In the genomic region with DNA sequence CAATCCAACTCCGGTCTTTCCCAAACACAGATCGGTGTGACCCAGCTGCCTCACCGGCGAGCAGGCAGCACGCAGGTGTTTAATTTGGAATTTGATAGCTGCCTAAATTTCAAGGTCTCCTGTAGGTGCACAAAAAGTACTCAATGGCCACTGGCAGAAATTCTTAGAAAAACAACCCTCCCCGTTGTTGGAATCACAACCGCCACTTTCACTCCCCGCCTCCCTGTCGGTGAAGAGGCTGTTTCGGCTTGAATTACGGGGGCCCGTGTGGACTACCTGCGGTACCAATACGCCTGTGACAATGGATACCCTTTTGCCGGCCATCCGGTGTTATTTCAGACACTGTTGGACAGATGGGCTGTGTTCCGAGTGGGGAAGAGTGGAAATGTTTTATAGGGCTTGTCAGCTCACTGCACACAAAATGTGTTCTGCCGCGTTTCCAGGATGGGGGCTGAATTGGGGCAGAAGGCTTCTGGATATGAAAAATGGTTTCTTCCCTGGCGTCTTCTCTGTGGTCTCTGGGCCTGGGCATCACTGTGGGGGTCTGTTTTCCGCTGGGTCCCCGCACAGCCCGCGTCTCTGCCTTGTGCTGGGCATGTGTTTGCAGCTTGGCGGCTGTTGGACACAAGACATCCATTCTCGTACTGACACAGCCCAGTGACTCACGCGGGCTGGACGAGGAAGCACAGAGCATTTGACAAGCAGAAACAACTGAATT, we compare ENCODE assay signal across 8 cellular contexts. TPM values are rescaled to one million over a fixed set of nuclear protein-coding genes. Genes with fewer than 3 reads are reported as not detected.
A peak's percentile ranks its signal among the peaks of the same experiment; 100 is the strongest.
DNase-seq lines count a peak whose midpoint lies in the region; ATAC-seq and TF ChIP-seq lines count a peak whose summit lies in the region.

No MANE protein-coding gene starts in this region.

- 31% methylated on average over 29 of the region's 29 CpGs for WGBS in prostate gland

- H3K4me3 ChIP-seq in prostate gland: peak overlapping the region in 1 of 2 donors; percentile 8

- intact Hi-C loops in prostate gland (cut with DNase I): no loop called here

- no peak for ATAC-seq in activated T-cell treated with anti-CD3 and anti-CD28 coated beads, Interleukin-2, amount 50 U/mL, for 72 hours (replicated peaks in 1 of 2)
- ATAC-seq in GM19455 (IDR thresholded peaks at IDR 0.05; ENCODE audit: unreplicated experiment): no peak

- H3K27me3 ChIP-seq in prostate gland (replicated peaks; ENCODE audit: insufficient read depth): no peaks in the 10 kb centered on the region

- DNase-seq in DMS79 (lab: John Stamatoyannopoulos, UW): peak; percentile 75
- DNase-seq in NCI-H2107 treated with DMSO at 0.1 percent for 48 hours (lab: John Stamatoyannopoulos, UW; ENCODE audit: unreplicated experiment): peak; percentile 97
- DNase-seq in cerebellum (ENCODE audit: low spot score): peak; percentile 75
- peak; percentile 20 for DNase-seq in prostate gland (ENCODE audit: low spot score)
- DNase-seq in activated T-cell treated with anti-CD3 and anti-CD28 coated beads, Interleukin-2, amount 50 U/mL, for 72 hours: no peak
- DNase-seq in activated CD4-positive, alpha-beta T cell treated with anti-CD3 and anti-CD28 coated beads for 48 hours: no peak
- no peak for DNase-seq in ecto neural progenitor cell (ENCODE audit: low spot score)

- no peaks in the 10 kb centered on the region for H3K36me3 ChIP-seq in prostate gland

- peaks cover 0 to 2% of the 10 kb centered on the region in 2 donors for H3K9me3 Mint-ChIP-seq in activated T-cell treated with anti-CD3 and anti-CD28 coated beads, Interleukin-2, amount 50 U/mL, for 72 hours

- H3K27me3 Mint-ChIP-seq in activated T-cell treated with anti-CD3 and anti-CD28 coated beads, Interleukin-2, amount 50 U/mL, for 72 hours (ENCODE audit: low read depth): peaks cover 11% of the 10 kb centered on the region

- TF ChIP-seq CTCF in prostate gland (IDR thresholded peaks at IDR 0.05): no peak

- peaks cover 0 to 2% of the 10 kb centered on the region in 2 donors for H3K36me3 Mint-ChIP-seq in activated T-cell treated with anti-CD3 and anti-CD28 coated beads, Interleukin-2, amount 50 U/mL, for 72 hours (ENCODE audit: insufficient read depth in 2 of 2)

- H3K27ac Mint-ChIP-seq in activated T-cell treated with anti-CD3 and anti-CD28 coated beads, Interleukin-2, amount 50 U/mL, for 72 hours: no peak overlapping the region

- no peak for TF ChIP-seq POLR2A in prostate gland (IDR thresholded peaks at IDR 0.05)

- H3K4me1 ChIP-seq in prostate gland (replicated peaks): no peaks in the 10 kb centered on the region

- no peaks in the 10 kb centered on the region for H3K9me3 ChIP-seq in prostate gland

- no peak overlapping the region for H3K4me3 Mint-ChIP-seq in activated T-cell treated with anti-CD3 and anti-CD28 coated beads, Interleukin-2, amount 50 U/mL, for 72 hours

- no peaks in the 10 kb centered on the region for H3K4me1 Mint-ChIP-seq in activated T-cell treated with anti-CD3 and anti-CD28 coated beads, Interleukin-2, amount 50 U/mL, for 72 hours (ENCODE audit: low read depth)

- H3K27ac ChIP-seq in prostate gland: no peak overlapping the region

RNA-seq across cellular contexts. Expression of a gene that starts 45.4 kb away (rescaled TPM):
- total RNA-seq in cerebellum: 33.5 TPM
- total RNA-seq in prostate gland: under 1 TPM; 0.09 to 0.45 TPM
- not detected for total RNA-seq in activated T-cell treated with anti-CD3 and anti-CD28 coated beads, Interleukin-2, amount 50 U/mL, for 72 hours

RNA-seq across cellular contexts. Expression of a gene that starts 55.4 kb away (rescaled TPM):
- total RNA-seq in cerebellum (79.8 TPM), prostate gland (under 1 TPM; 0.05 to 0.51 TPM)
- under 1 TPM in 1 of 2 donors, not detected in 1; 0.25 TPM for total RNA-seq in activated T-cell treated with anti-CD3 and anti-CD28 coated beads, Interleukin-2, amount 50 U/mL, for 72 hours

Comparison
In these comparisons a context has a peak if more than half of its experiments do, and no peak if none do; other contexts are left out.
1. DNase-seq: peak in DMS79 (single experiment), NCI-H2107 treated with DMSO at 0.1 percent for 48 hours (single experiment), cerebellum (single experiment) and prostate gland (single experiment); none in activated T-cell treated with anti-CD3 and anti-CD28 coated beads, Interleukin-2, amount 50 U/mL, for 72 hours (0 of 2), activated CD4-positive, alpha-beta T cell treated with anti-CD3 and anti-CD28 coated beads for 48 hours (single experiment) and ecto neural progenitor cell (single experiment).
2. RNA of a gene that starts 45.4 kb away (total RNA-seq): 33.5 TPM in cerebellum (single experiment); 0.09 to 0.45 TPM in prostate gland and not detected in activated T-cell treated with anti-CD3 and anti-CD28 coated beads, Interleukin-2, amount 50 U/mL, for 72 hours; every median in the first group is over 10 times any median in the second.
3. RNA of a gene that starts 55.4 kb away (total RNA-seq): 79.8 TPM in cerebellum (single experiment); 0.05 to 0.51 TPM in prostate gland and 0.25 TPM in activated T-cell treated with anti-CD3 and anti-CD28 coated beads, Interleukin-2, amount 50 U/mL, for 72 hours; every median in the first group is over 10 times any median in the second.